Comparison of ENCODE assay signal across 9 cellular contexts in genomic region chr18:12701161-12701560, GRCh38. TPM values are rescaled to one million over a fixed set of nuclear protein-coding genes. Genes with fewer than 3 reads are reported as not detected.
DNase-seq lines count a peak whose midpoint lies in the region; ATAC-seq, FAIRE-seq and TF ChIP-seq lines count a peak whose summit lies in the region.
"Had no signal": no experiment of that assay in that cellular context is flagged by ENCODE, and none has a peak within 500 bp of the region (broad histone marks: within the 10 kb centered on the region; RNA-seq: fewer than 3 reads in every experiment).

No MANE protein-coding gene starts in this region.

- TF ChIP-seq EP300 in A549 (IDR thresholded peaks at IDR 0.05): no peak

- WGBS in A549 (ENCODE audit: missing lambda C conversion rate): 75% methylated on average over 3 of the region's 3 CpGs

- CTCF ChIA-PET in A549 (lab: Yijun Ruan, JAX): interaction anchor here (0.9 to 1.0 kb wide), 2 partner anchors 8 to 14 kb away, joined by 4 read pairs; no protein-coding TSS in a partner anchor

- H3K27ac Mint-ChIP-seq in memory B cell: peak overlapping the region; percentile 100

- H3K36me3 Mint-ChIP-seq in memory B cell: peaks cover 5% of the 10 kb centered on the region

- no peaks in the 10 kb centered on the region for H3K9me3 Mint-ChIP-seq in memory B cell

- TF ChIP-seq RAD21 in A549 (conservative IDR thresholded peaks at IDR 0.05 in 1 of 2, IDR thresholded peaks at IDR 0.05 in 1 of 2): no peak

- FAIRE-seq in A549 (lab: Jason Lieb, UNC): no peak

- H3K27ac ChIP-seq in A549: peak overlapping the region in 1 of 2 experiments; percentile 98; a peak in 1 of 6 replicates

- H3K4me3 ChIP-seq in A549 (peak overlapping the region; percentile 64), astrocyte of the cerebellum (ENCODE audit: low read depth, low read length) (peak overlapping the region; percentile 99)

- peak overlapping the region; percentile 100 for H3K4me3 Mint-ChIP-seq in memory B cell

- DNase-seq in A549 (ENCODE audit: low read depth in 1 of 2, low spot score in 1 of 2) (no peak), HT-29 (ENCODE audit: low spot score) (peak; percentile 60), astrocyte of the cerebellum (ENCODE audit: low read depth) (no peak), memory B cell (ENCODE audit: low spot score in 2 of 2) (no peak), DMS79 treated with DMSO at 0.1 percent for 48 hours (lab: John Stamatoyannopoulos, UW) (no peak), NCI-H748 treated with DMSO at 0.1 percent for 48 hours (lab: John Stamatoyannopoulos, UW) (no peak)
- DNase-seq: cortex of kidney had no signal

- H3K27me3 Mint-ChIP-seq in memory B cell: no peaks in the 10 kb centered on the region

- H3K4me1 Mint-ChIP-seq in memory B cell: peaks cover 33% of the 10 kb centered on the region

- TF ChIP-seq POLR2A in A549 (IDR thresholded peaks at IDR 0.05; ENCODE audit: low read length): no peak

- H3K4me2 ChIP-seq in A549: peak overlapping the region; percentile 84

- TF ChIP-seq CTCF in A549 (IDR thresholded peaks at IDR 0.05): no peak
- TF ChIP-seq CTCF in astrocyte of the cerebellum (IDR thresholded peaks at IDR 0.05; ENCODE audit: low read depth, low read length, missing control alignments): no peak

- H3K9me3 ChIP-seq in A549: no peaks in the 10 kb centered on the region

- ATAC-seq in A549: no peak
- ATAC-seq in memory B cell (ENCODE audit: low read depth): no peak
- no peak for ATAC-seq in GM19351 (IDR thresholded peaks at IDR 0.05; ENCODE audit: unreplicated experiment)
- no peak for ATAC-seq in GM18502 (IDR thresholded peaks at IDR 0.05; ENCODE audit: poor library complexity, unreplicated experiment)

- POLR2A ChIA-PET in A549 (lab: Yijun Ruan, JAX): no interaction called here

- H3K4me1 ChIP-seq in A549: peaks cover 44% of the 10 kb centered on the region

- in situ Hi-C loops in astrocyte of the cerebellum (cut with HindIII; ENCODE audit: low sequenced_read_pairs): no loop called here

TF ChIP-seq in A549, 52 proteins besides CTCF, POLR2A, EP300 and RAD21:
- TF ChIP-seq CEBPB (IDR thresholded peaks at IDR 0.05) (no peak), HOXB13 (CRISPR knock-in tag; IDR thresholded peaks at IDR 0.05; ENCODE audit: low read depth) (no peak), MAFK (IDR thresholded peaks at IDR 0.05; ENCODE audit: partially characterized antibody) (no peak), JUNB (IDR thresholded peaks at IDR 0.05) (no peak), GATA3 (IDR thresholded peaks at IDR 0.05; ENCODE audit: borderline replicate concordance) (no peak), FOSL2 (IDR thresholded peaks at IDR 0.05) (no peak), FOSL2 (CRISPR knock-in tag; IDR thresholded peaks at IDR 0.05) (no peak)
TF ChIP-seq in A549: peak in this region for 0.

RNA-seq across cellular contexts. Expression of gene CEP76, which starts 1.4 kb away (rescaled TPM):
- polyA plus RNA-seq in A549 (2011; rRNA removed) (12.4 and 13.1 TPM in 2 replicates), A549 (2017; fragmentation: RNase III; extraction: RNeasy Plus Mini Kit Qiagen cat#74134 plus additional on column Dnase treatment) (7.8 to 7.9 TPM (median 7.9 TPM) in 3 replicates)
- 5.6 and 6.0 TPM in 2 replicates for polyA plus RNA-seq in A549 (2012; cell fraction: cytosol; rRNA removed)
- polyA plus RNA-seq in A549 (2012; cell fraction: nucleus; rRNA removed): 7.7 TPM in 2 replicates
- 6.3 and 11.7 TPM in 2 replicates for polyA minus RNA-seq in A549 (2011; rRNA and poly(A)+ RNA removed)
- total RNA-seq in HT-29 (2014; rRNA removed; shearing (Covaris generic)): 31.3 and 40.4 TPM in 2 replicates

RNA-seq across cellular contexts. Expression of gene PSMG2, which starts 1.7 kb away (rescaled TPM):
- polyA plus RNA-seq in A549 (2011; rRNA removed) (69.2 and 76.8 TPM in 2 replicates), A549 (2017; fragmentation: RNase III; extraction: RNeasy Plus Mini Kit Qiagen cat#74134 plus additional on column Dnase treatment) (75.3 to 76.5 TPM (median 75.7 TPM) in 3 replicates)
- 27.4 and 32.9 TPM in 2 replicates for polyA plus RNA-seq in A549 (2012; cell fraction: cytosol; rRNA removed)
- polyA plus RNA-seq in A549 (2012; cell fraction: nucleus; rRNA removed): 11.3 and 13.9 TPM in 2 replicates
- polyA minus RNA-seq in A549 (2011; rRNA and poly(A)+ RNA removed): 24.7 and 28.8 TPM in 2 replicates
- 55.7 and 84.8 TPM in 2 replicates for total RNA-seq in HT-29 (2014; rRNA removed; shearing (Covaris generic))

RNA-seq across cellular contexts. Expression of gene SPIRE1, which starts 43.3 kb away (rescaled TPM):
- 23.2 and 29.4 TPM in 2 replicates for polyA plus RNA-seq in A549 (2011; rRNA removed)
- 4.0 and 4.7 TPM in 2 replicates for polyA plus RNA-seq in A549 (2012; cell fraction: cytosol; rRNA removed)
- polyA plus RNA-seq in A549 (2012; cell fraction: nucleus; rRNA removed): 4.7 and 8.4 TPM in 2 replicates
- 8.3 to 9.1 TPM (median 8.9 TPM) in 3 replicates for polyA plus RNA-seq in A549 (2017; fragmentation: RNase III; extraction: RNeasy Plus Mini Kit Qiagen cat#74134 plus additional on column Dnase treatment)
- polyA minus RNA-seq in A549 (2011; rRNA and poly(A)+ RNA removed): 19.7 and 21.7 TPM in 2 replicates
- total RNA-seq in HT-29 (2014; rRNA removed; shearing (Covaris generic)): 2.5 and 3.2 TPM in 2 replicates
